In genomic region chr10:102782698-102783540, GRCh38 we compare ENCODE assay signal across 8 cellular contexts. TPM values are rescaled to one million over a fixed set of nuclear protein-coding genes. Genes with fewer than 3 reads are reported as not detected.
DNase-seq lines count a peak whose midpoint lies in the region; ATAC-seq and TF ChIP-seq lines count a peak whose summit lies in the region.

No MANE protein-coding gene starts in this region.

- H3K36me3 ChIP-seq in mucosa of stomach (ENCODE audit: control insufficient read depth, insufficient read depth, low read length): no peaks in the 10 kb centered on the region
- H3K36me3 ChIP-seq in upper lobe of left lung: no peaks in the 10 kb centered on the region
- no peaks in the 10 kb centered on the region for H3K36me3 ChIP-seq in Karpas-422 (ENCODE audit: insufficient read depth, low read length)

- H3K4me1 ChIP-seq in mucosa of stomach (ENCODE audit: control insufficient read depth, insufficient read depth, low read length): peaks cover 38% of the 10 kb centered on the region
- H3K4me1 ChIP-seq in upper lobe of left lung: peaks cover 71 to 92% (median 78%) of the 10 kb centered on the region in 4 donors
- no peaks in the 10 kb centered on the region for H3K4me1 ChIP-seq in Karpas-422 (ENCODE audit: low read length)

- H3K9me3 ChIP-seq in mucosa of stomach (ENCODE audit: control insufficient read depth, low read length) (no peaks in the 10 kb centered on the region), upper lobe of left lung (no peaks in the 10 kb centered on the region), Karpas-422 (ENCODE audit: low read length) (no peaks in the 10 kb centered on the region)

- H3K27me3 ChIP-seq in mucosa of stomach (ENCODE audit: control insufficient read depth, insufficient read depth, low read length) (no peaks in the 10 kb centered on the region), upper lobe of left lung (no peaks in the 10 kb centered on the region), Karpas-422 (ENCODE audit: low read length) (no peaks in the 10 kb centered on the region)

- WGBS in upper lobe of left lung, 2 donors: 26 to 34% methylated on average over 17 to 18 of the region's 18 CpGs

- no peak for TF ChIP-seq POLR2A in upper lobe of left lung (IDR thresholded peaks at IDR 0.05)

- H3K9ac ChIP-seq in mucosa of stomach (ENCODE audit: low read length): peak overlapping the region; percentile 30
- H3K9ac ChIP-seq in Karpas-422 (ENCODE audit: low read length): no peak overlapping the region

- peaks cover 67% of the 10 kb centered on the region for H3K79me2 ChIP-seq in Karpas-422 (ENCODE audit: low read length)

- H3K27ac ChIP-seq in upper lobe of left lung (peak overlapping the region; percentile 78 to 89 (median 86)), Karpas-422 (ENCODE audit: low read length) (no peak overlapping the region)

- no peaks in the 10 kb centered on the region for H4K20me1 ChIP-seq in Karpas-422 (ENCODE audit: insufficient read depth, low read depth, low read length)

- no peak overlapping the region for H3K4me2 ChIP-seq in Karpas-422 (ENCODE audit: low read depth, low read length, poor library complexity, severe bottlenecking)

- TF ChIP-seq EP300 in upper lobe of left lung (IDR thresholded peaks at IDR 0.05): peak; percentile 91 to 95 (median 93)

- H3K4me3 ChIP-seq in mucosa of stomach (ENCODE audit: low read length): peak overlapping the region; percentile 1
- H3K4me3 ChIP-seq in upper lobe of left lung: no peak overlapping the region
- no peak overlapping the region for H3K4me3 ChIP-seq in Karpas-422 (ENCODE audit: low read length)

- no peak overlapping the region for H2AFZ ChIP-seq in Karpas-422 (ENCODE audit: low read length)

- DNase-seq in NOMO-1 treated with DMSO at 0.1 percent for 48 hours (lab: John Stamatoyannopoulos, UW; ENCODE audit: unreplicated experiment) (peak; percentile 34), NOMO-1 treated with dmso at 0.1 percent for 144 hours (lab: John Stamatoyannopoulos, UW; ENCODE audit: unreplicated experiment) (no peak), epidermal melanocyte (ENCODE audit: insufficient read length, low spot score) (peak; percentile 43), upper lobe of left lung (peak in 1 of 2 donors; percentile 87), Karpas-422 (no peak)
- DNase-seq in activated effector memory CD4-positive, alpha-beta T cell treated with Interleukin-2 at 50 U/mL for 16 hours: no peak
- DNase-seq in activated T-cell treated with anti-CD3 and anti-CD28 coated beads, Interleukin-2, amount 50 U/mL, for 1 hour: no peak

- no peaks in the 10 kb centered on the region for H3K9me2 ChIP-seq in Karpas-422 (replicated peaks; ENCODE audit: insufficient read depth, low read length)

- peak; percentile 76 to 83 for ATAC-seq in upper lobe of left lung (ENCODE audit: low FRiP score in 2 of 2)

- TF ChIP-seq CTCF in upper lobe of left lung (IDR thresholded peaks at IDR 0.05): no peak

RNA-seq across cellular contexts. Expression of gene WBP1L, which starts 39.2 kb away (rescaled TPM):
- total RNA-seq in upper lobe of left lung: 10 to 100 TPM; 41.7 to 76.6 (median 54.7) TPM
- total RNA-seq in Karpas-422 (2014; rRNA removed; shearing (Covaris generic); ENCODE audit: low replicate concordance): 34.8 and 43.0 TPM in 2 replicates

RNA-seq across cellular contexts. Expression of gene CYP17A1, which starts 54.3 kb away (rescaled TPM):
- total RNA-seq in upper lobe of left lung: 1 to 10 TPM in 5 of 6 donors, not detected in 1; 1.2 to 6.3 (median 2.1) TPM
- not detected in 2 replicates for total RNA-seq in Karpas-422 (2014; rRNA removed; shearing (Covaris generic); ENCODE audit: low replicate concordance)

Comparison
In these comparisons a context has a peak if more than half of its experiments do, and no peak if none do; other contexts are left out.
1. DNase-seq: peak in NOMO-1 treated with DMSO at 0.1 percent for 48 hours (single experiment) and epidermal melanocyte (single experiment); none in NOMO-1 treated with dmso at 0.1 percent for 144 hours (single experiment), Karpas-422 (single experiment), activated effector memory CD4-positive, alpha-beta T cell treated with Interleukin-2 at 50 U/mL for 16 hours (single experiment) and activated T-cell treated with anti-CD3 and anti-CD28 coated beads, Interleukin-2, amount 50 U/mL, for 1 hour (single experiment).